Comparison of ENCODE assay signal across 10 cellular contexts in genomic region chr16:9443864-9444263, GRCh38.
"Had no signal": no experiment of that assay in that cellular context is flagged by ENCODE, and none has a peak within 500 bp of the region (broad histone marks: within the 10 kb centered on the region; RNA-seq: fewer than 3 reads in every experiment).

No MANE protein-coding gene starts in this region.

- H3K36me3 ChIP-seq: HAP-1 had no signal

- H3K9me3 Mint-ChIP-seq: GM23338, H9 had no signal

- H3K27ac ChIP-seq: GM23248 had no signal

- FAIRE-seq: H54 had no signal

- DNase-seq: GM23248, GOT3, H7, H9, HCEC 1CT, HFFc6 had no signal

- H3K9me3 ChIP-seq: HAP-1 had no signal

- H3K4me2 ChIP-seq: GM23338 had no signal

- H3K4me1 ChIP-seq: HAP-1 had no signal

- ATAC-seq: GM23338, HCT116 had no signal

- H3K4me3 Mint-ChIP-seq: GM23338, H9, HFFc6 had no signal

- H2AFZ ChIP-seq: GM23248, GM23338 had no signal

- H3K9ac ChIP-seq: GM23248 had no signal

- H3K4me3 ChIP-seq: GM23248, GM23338, HAP-1 had no signal

- H3K27ac Mint-ChIP-seq: GM23338, HFFc6 had no signal
